In the genomic region with DNA sequence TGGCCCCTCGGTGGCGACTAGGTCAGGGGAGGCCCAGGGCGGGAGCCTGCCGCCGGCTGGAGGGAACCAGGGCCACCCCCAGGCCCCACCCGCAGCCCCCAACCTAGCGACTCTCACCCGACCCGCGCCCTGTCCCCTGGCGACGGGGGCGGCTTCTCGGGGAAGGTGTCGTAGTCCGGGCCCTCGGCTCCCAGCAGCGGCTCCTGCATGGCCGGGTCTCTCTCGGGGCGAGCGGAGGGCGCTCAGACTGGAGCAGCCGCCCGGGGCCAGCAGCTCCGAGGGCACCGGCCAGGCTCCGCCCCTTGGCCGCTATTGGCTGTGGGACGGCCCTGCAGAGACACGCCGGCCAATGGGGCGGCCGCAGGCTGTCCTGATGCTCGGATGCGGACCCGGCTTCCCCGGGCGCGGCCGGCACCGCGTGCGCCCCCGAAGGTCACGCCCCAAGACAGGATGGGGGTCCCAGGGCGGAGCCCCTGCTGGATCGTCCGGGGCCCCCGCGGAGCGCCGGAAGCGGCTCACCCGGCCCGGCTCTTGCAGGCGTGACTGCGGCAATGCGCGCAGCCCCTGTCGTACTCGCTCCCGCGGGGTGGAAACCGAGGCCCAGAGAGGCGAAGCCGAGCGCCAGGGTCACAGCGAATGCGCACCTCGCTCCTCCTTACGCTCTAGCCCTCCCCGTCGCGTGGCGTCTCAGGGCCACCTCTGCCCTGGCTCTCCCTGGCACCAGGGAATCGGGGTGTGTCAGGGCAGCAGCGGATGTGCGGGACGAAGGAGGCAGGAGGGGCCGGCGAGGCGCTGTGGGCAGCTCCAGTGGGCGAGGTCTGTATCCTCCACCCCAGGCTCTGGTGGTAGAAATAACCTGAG, we compare ENCODE assay signal across 8 cellular contexts. TPM values are rescaled to one million over a fixed set of nuclear protein-coding genes. Genes with fewer than 3 reads are reported as not detected.
DNase-seq lines count a peak whose midpoint lies in the region; ATAC-seq lines count a peak whose summit lies in the region.

A gene with protein sequence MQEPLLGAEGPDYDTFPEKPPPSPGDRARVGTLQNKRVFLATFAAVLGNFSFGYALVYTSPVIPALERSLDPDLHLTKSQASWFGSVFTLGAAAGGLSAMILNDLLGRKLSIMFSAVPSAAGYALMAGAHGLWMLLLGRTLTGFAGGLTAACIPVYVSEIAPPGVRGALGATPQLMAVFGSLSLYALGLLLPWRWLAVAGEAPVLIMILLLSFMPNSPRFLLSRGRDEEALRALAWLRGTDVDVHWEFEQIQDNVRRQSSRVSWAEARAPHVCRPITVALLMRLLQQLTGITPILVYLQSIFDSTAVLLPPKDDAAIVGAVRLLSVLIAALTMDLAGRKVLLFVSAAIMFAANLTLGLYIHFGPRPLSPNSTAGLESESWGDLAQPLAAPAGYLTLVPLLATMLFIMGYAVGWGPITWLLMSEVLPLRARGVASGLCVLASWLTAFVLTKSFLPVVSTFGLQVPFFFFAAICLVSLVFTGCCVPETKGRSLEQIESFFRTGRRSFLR (minus strand): TSS at position 249 of the 861 bp plus-strand sequence. CDS start 40 bp downstream, at position 209.

- POLR2A ChIA-PET in activated CD8-positive, alpha-beta memory T cell treated with anti-CD3 and anti-CD28 coated beads for 36 hours (lab: Charles Lee), result interaction anchor here (0.6 to 2.1 kb wide), 3 partner anchors 19 to 131 kb away, joined by 3 to 7 read pairs (median 4); a partner anchor contains a TSS

- H3K9me3 ChIP-seq in CD4-positive, CD25-positive, alpha-beta regulatory T cell (ENCODE audit: control insufficient read depth in 2 of 2, low read length in 2 of 2), result no peaks in the 10 kb centered on the region

- peak within 1 kb of the TSS; percentile 44 for H3K4me3 ChIP-seq in CD4-positive, CD25-positive, alpha-beta regulatory T cell (ENCODE audit: low read depth, low read length)

- peak within 1 kb of the TSS in 2 of 3 donors; percentile 65 to 80 for H3K27ac Mint-ChIP-seq in CD4-positive, CD25-positive, alpha-beta regulatory T cell
- peak within 1 kb of the TSS; percentile 51 to 83 for H3K27ac Mint-ChIP-seq in effector memory CD8-positive, alpha-beta T cell

- H3K27me3 Mint-ChIP-seq in CD4-positive, CD25-positive, alpha-beta regulatory T cell, result no peaks in the 10 kb centered on the region
- no peaks in the 10 kb centered on the region for H3K27me3 Mint-ChIP-seq in effector memory CD8-positive, alpha-beta T cell

- ATAC-seq in CD4-positive, CD25-positive, alpha-beta regulatory T cell (ENCODE audit: low read depth in 2 of 2), result peak; percentile 96 to 97
- ATAC-seq in GM19395 (IDR thresholded peaks at IDR 0.05; ENCODE audit: unreplicated experiment) (peak; percentile 88), HG03520 (IDR thresholded peaks at IDR 0.05; ENCODE audit: unreplicated experiment) (peak; percentile 81)
- ATAC-seq in effector memory CD8-positive, alpha-beta T cell (replicated peaks), result peak; percentile 95

- H3K9me3 Mint-ChIP-seq in CD4-positive, CD25-positive, alpha-beta regulatory T cell, result no peaks in the 10 kb centered on the region
- no peaks in the 10 kb centered on the region for H3K9me3 Mint-ChIP-seq in effector memory CD8-positive, alpha-beta T cell

- no peaks in the 10 kb centered on the region for H3K36me3 ChIP-seq in CD4-positive, CD25-positive, alpha-beta regulatory T cell (ENCODE audit: control insufficient read depth, insufficient read depth, low read length)

- H3K4me1 Mint-ChIP-seq in CD4-positive, CD25-positive, alpha-beta regulatory T cell, result peaks cover 0 to 15% (median 7%) of the 10 kb centered on the region in 4 donors
- peaks cover 7 to 10% of the 10 kb centered on the region in 2 donors for H3K4me1 Mint-ChIP-seq in effector memory CD8-positive, alpha-beta T cell (ENCODE audit: low read depth in 2 of 2)

- peaks cover 14% of the 10 kb centered on the region for H3K4me1 ChIP-seq in CD4-positive, CD25-positive, alpha-beta regulatory T cell (ENCODE audit: control insufficient read depth, insufficient read depth, low read length, poor library complexity, severe bottlenecking)

- H3K36me3 Mint-ChIP-seq in CD4-positive, CD25-positive, alpha-beta regulatory T cell, result no peaks in the 10 kb centered on the region
- H3K36me3 Mint-ChIP-seq in effector memory CD8-positive, alpha-beta T cell (ENCODE audit: insufficient read depth), result peaks cover 4% of the 10 kb centered on the region

- DNase-seq in CD4-positive, CD25-positive, alpha-beta regulatory T cell, result peak; percentile 79 to 84 (median 79)
- DNase-seq in NCI-H82 (lab: John Stamatoyannopoulos, UW), result peak; percentile 92
- DNase-seq in effector memory CD8-positive, alpha-beta T cell, result peak; percentile 71 to 78 (median 74)
- peak; percentile 91 for DNase-seq in medulla oblongata (ENCODE audit: extremely low spot score)
- DNase-seq in stimulated activated CD4-positive, alpha-beta T cell treated with anti-CD3 and anti-CD28 coated beads, TNF-alpha, amount 100 ng/mL, for 4 hours (ENCODE audit: low read depth in 3 of 3), result peak; percentile 64 to 70 (median 66)

- CTCF ChIA-PET in activated CD8-positive, alpha-beta memory T cell treated with anti-CD3 and anti-CD28 coated beads for 36 hours (lab: Charles Lee), result interaction anchor here (0.6 to 2.6 kb wide), 3 partner anchors 11 to 293 kb away, joined by 3 to 6 read pairs (median 3); no protein-coding TSS in a partner anchor

- peak within 1 kb of the TSS; percentile 35 to 82 (median 68) for H3K4me3 Mint-ChIP-seq in CD4-positive, CD25-positive, alpha-beta regulatory T cell
- peak within 1 kb of the TSS; percentile 77 to 80 for H3K4me3 Mint-ChIP-seq in effector memory CD8-positive, alpha-beta T cell

- peak within 1 kb of the TSS; percentile 60 for H3K27ac ChIP-seq in CD4-positive, CD25-positive, alpha-beta regulatory T cell (ENCODE audit: insufficient read depth, low read length, poor library complexity, severe bottlenecking)

- H3K27me3 ChIP-seq in CD4-positive, CD25-positive, alpha-beta regulatory T cell (ENCODE audit: control insufficient read depth, insufficient read depth, low read length), result no peaks in the 10 kb centered on the region

RNA-seq across cellular contexts. Expression of the gene that starts here (rescaled TPM):
- total RNA-seq in CD4-positive, CD25-positive, alpha-beta regulatory T cell, result 1.8 TPM
- 1 to 10 TPM in 3 of 4 donors, under 1 TPM in 1; 0.63 to 2.2 (median 1.6) TPM for polyA plus RNA-seq in CD4-positive, CD25-positive, alpha-beta regulatory T cell
- total RNA-seq in activated CD8-positive, alpha-beta memory T cell treated with anti-CD3 and anti-CD28 coated beads for 36 hours, result 10 to 100 TPM; 14.3 to 14.4 TPM

Comparison
In these comparisons a context has a peak if more than half of its experiments do, and no peak if none do; other contexts are left out.
1. Peak in every context shown above with its lines: DNase-seq, ATAC-seq, H3K4me3 ChIP-seq and H3K27ac ChIP-seq.